ENCODE assay signal across 1 cellular context in the genomic region with DNA sequence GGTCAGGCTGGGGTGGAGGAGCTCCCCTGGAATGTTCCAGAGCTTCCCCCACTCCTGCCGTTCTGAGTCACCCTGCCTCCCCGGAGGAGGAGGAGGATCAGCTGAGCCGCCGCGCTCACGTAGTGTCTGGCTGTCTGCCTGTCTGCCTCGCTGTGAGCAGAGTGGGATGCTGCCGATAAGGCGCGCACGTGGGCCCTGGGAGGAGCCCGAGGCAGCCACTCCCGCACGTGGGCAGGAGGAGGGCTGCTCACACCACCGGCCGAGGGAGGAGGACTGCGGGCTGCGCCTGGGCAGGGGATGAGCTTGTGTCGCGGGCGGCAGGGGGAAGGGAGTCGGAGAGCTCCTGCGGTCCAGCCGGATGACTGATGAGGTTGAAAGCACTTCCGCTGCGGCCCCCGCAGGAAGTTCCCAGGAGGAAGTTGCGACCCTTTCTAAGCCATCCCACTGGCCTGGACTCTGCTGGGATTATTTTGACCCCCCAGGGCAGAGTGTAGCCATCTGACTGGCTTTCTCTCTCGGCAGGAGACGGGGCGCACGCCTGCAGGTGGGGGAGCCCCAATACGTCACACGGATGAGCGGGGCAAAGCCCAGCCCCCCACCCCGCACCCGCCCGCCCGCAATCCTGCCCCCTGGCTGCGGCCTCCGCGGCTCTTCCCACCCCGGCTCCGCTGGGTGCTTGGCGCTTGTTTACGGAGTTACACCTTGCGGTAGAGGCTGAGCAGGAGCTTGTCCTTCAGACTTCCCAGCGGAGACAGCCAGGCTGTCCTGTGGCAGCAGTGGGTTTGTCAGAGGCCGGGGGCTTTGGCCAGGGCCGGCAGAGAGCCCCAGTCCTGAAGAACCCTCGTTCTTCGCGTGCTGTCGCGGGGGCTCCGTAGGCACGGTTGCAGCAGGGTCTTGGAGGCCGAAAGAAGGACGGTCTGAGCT.
TF ChIP-seq lines count a peak whose summit lies in the region.

No MANE protein-coding gene starts in this region.

TF ChIP-seq in IMR-90, 13 proteins besides CTCF, POLR2A, EP300 and RAD21 (continued from another document):
- TF ChIP-seq CEBPB (IDR thresholded peaks at IDR 0.05; ENCODE audit: low read depth, low read length) (no peak), MAZ (IDR thresholded peaks at IDR 0.05; ENCODE audit: borderline replicate concordance, low read depth, low read length) (peak; percentile 97), RCOR1 (IDR thresholded peaks at IDR 0.05; ENCODE audit: insufficient replicate concordance, low read length) (peak; percentile 65), FOS (IDR thresholded peaks at IDR 0.05; ENCODE audit: low read depth, low read length) (peak; percentile 95), RFX5 (IDR thresholded peaks at IDR 0.05; ENCODE audit: low read depth, low read length) (no peak), MXI1 (IDR thresholded peaks at IDR 0.05; ENCODE audit: borderline replicate concordance, low read depth, low read length) (peak; percentile 99), USF2 (IDR thresholded peaks at IDR 0.05; ENCODE audit: low read depth, low read length) (peak; percentile 99)
